ENCODE assay signal across 22 cellular contexts in genomic region chr16:10589106-10589505, GRCh38. TPM values are rescaled to one million over a fixed set of nuclear protein-coding genes. Genes with fewer than 3 reads are reported as not detected.
"Had no signal": no experiment of that assay in that cellular context is flagged by ENCODE, and none has a peak within 500 bp of the region (broad histone marks: within the 10 kb centered on the region; RNA-seq: fewer than 3 reads in every experiment).

No MANE protein-coding gene starts in this region.

- H3K4me3 Mint-ChIP-seq: endodermal cell; memory B cell; mesothelial cell of epicardium; natural killer cell treated with Interleukin-12 subunit alpha and Interleukin-12 subunit beta and Interleukin-15 and Interleukin-18, amount 100 ng/mL, for 72 hours; stimulated activated memory B cell treated with anti-CD40 and anti-IgM and Interleukin-4, amounts not matched to agents 10 μg/mL and 1 μg/mL and 100 μg/mL, for 72 hours; stimulated activated naive CD8-positive, alpha-beta T cell treated with anti-CD3 and anti-CD28 coated beads, Interleukin-15, Interleukin-2, amounts not matched to agents 100 ng/mL and 50 ng/mL, for 24 hours had no signal

- H3K4me1 ChIP-seq: esophagus muscularis mucosa, lower lobe of right lung, pancreas, right lobe of liver, tibial artery, upper lobe of right lung, vagina had no signal

- DNase-seq: effector CD4-positive, alpha-beta T cell; endodermal cell; kidney; left cardiac atrium; left ventricle myocardium inferior; lower lobe of right lung; occipital lobe; pancreas; right lobe of liver; stimulated activated CD4-positive, alpha-beta T cell treated with anti-CD3 and anti-CD28 coated beads, Interleukin-4, amount 100 ng/mL, for 24 hours; tibial artery; upper lobe of right lung had no signal

- H3K4me3 ChIP-seq: coronary artery, esophagus muscularis mucosa, left ventricle myocardium inferior, lower lobe of right lung, pancreas, right lobe of liver, tibial artery, upper lobe of right lung, vagina had no signal

- H3K27me3 ChIP-seq: pancreas, right lobe of liver, upper lobe of right lung, vagina had no signal

- H3K9me3 ChIP-seq: esophagus muscularis mucosa, left ventricle myocardium inferior, lower lobe of right lung, pancreas, right lobe of liver, tibial artery, upper lobe of right lung, vagina had no signal

- H3K36me3 Mint-ChIP-seq: memory B cell; mesothelial cell of epicardium; natural killer cell treated with Interleukin-12 subunit alpha and Interleukin-12 subunit beta and Interleukin-15 and Interleukin-18, amount 100 ng/mL, for 72 hours; stimulated activated memory B cell treated with anti-CD40 and anti-IgM and Interleukin-4, amounts not matched to agents 10 μg/mL and 1 μg/mL and 100 μg/mL, for 72 hours had no signal

- H3K36me3 ChIP-seq: esophagus muscularis mucosa, left ventricle myocardium inferior, lower lobe of right lung, pancreas, right lobe of liver, tibial artery, upper lobe of right lung, vagina had no signal

- H3K9me3 Mint-ChIP-seq: endodermal cell; memory B cell; mesothelial cell of epicardium; natural killer cell treated with Interleukin-12 subunit alpha and Interleukin-12 subunit beta and Interleukin-15 and Interleukin-18, amount 100 ng/mL, for 72 hours; stimulated activated memory B cell treated with anti-CD40 and anti-IgM and Interleukin-4, amounts not matched to agents 10 μg/mL and 1 μg/mL and 100 μg/mL, for 72 hours; stimulated activated naive CD8-positive, alpha-beta T cell treated with anti-CD3 and anti-CD28 coated beads, Interleukin-15, Interleukin-2, amounts not matched to agents 100 ng/mL and 50 ng/mL, for 24 hours had no signal

- H3K4me1 Mint-ChIP-seq: endodermal cell, memory B cell had no signal

- FAIRE-seq: endothelial cell of umbilical vein, kidney, pancreas had no signal

- H3K27ac Mint-ChIP-seq: endodermal cell; memory B cell; mesothelial cell of epicardium; natural killer cell treated with Interleukin-12 subunit alpha and Interleukin-12 subunit beta and Interleukin-15 and Interleukin-18, amount 100 ng/mL, for 72 hours; progenitor cell of endocrine pancreas; stimulated activated memory B cell treated with anti-CD40 and anti-IgM and Interleukin-4, amounts not matched to agents 10 μg/mL and 1 μg/mL and 100 μg/mL, for 72 hours; stimulated activated naive CD8-positive, alpha-beta T cell treated with anti-CD3 and anti-CD28 coated beads, Interleukin-15, Interleukin-2, amounts not matched to agents 100 ng/mL and 50 ng/mL, for 24 hours had no signal

- H3K27ac ChIP-seq: coronary artery, esophagus muscularis mucosa, left ventricle myocardium inferior, lower lobe of right lung, pancreas, right lobe of liver, tibial artery, upper lobe of right lung, vagina had no signal

RNA-seq across cellular contexts. Expression of gene EMP2, which starts 8.7 kb away (rescaled TPM):
- total RNA-seq: natural killer cell treated with Interleukin-12 subunit alpha and Interleukin-12 subunit beta and Interleukin-15 and Interleukin-18, amount 100 ng/mL, for 72 hours had no signal
